In genomic region chr4:1748465-1748995, GRCh38 we compare ENCODE assay signal across 8 cellular contexts. TPM values are rescaled to one million over a fixed set of nuclear protein-coding genes. Genes with fewer than 3 reads are reported as not detected.
DNase-seq lines count a peak whose midpoint lies in the region; ATAC-seq and TF ChIP-seq lines count a peak whose summit lies in the region.

No MANE protein-coding gene starts in this region.

- intact Hi-C loops in colonic mucosa (cut with DNase I) = loop anchor here (5.0 kb wide), 1 partner anchor 149 kb away; no protein-coding TSS in a partner anchor

- H3K36me3 ChIP-seq in colonic mucosa (no peaks in the 10 kb centered on the region), lung (ENCODE audit: control insufficient read depth in 2 of 2, insufficient read depth in 2 of 2, low read length in 2 of 2) (peaks cover 0 to 9% of the 10 kb centered on the region in 2 donors)

- CTCF ChIA-PET in activated CD4-positive, alpha-beta T cell treated with anti-CD3 and anti-CD28 coated beads, Interleukin-2, amount 10 ng/mL, durations not matched to agents 7 days and 5 days (lab: Charles Lee) = interaction anchor here (0.7 to 2.1 kb wide), 12 partner anchors 10 to 697 kb away, joined by 3 to 10 read pairs (median 4); partner anchors contain the start of gene FGFR3

- 2 to 3% methylated on average over 25 to 29 of the region's 29 CpGs for WGBS in lung, 2 donors

- POLR2A ChIA-PET in activated CD4-positive, alpha-beta T cell treated with anti-CD3 and anti-CD28 coated beads, Interleukin-2, amount 10 ng/mL, durations not matched to agents 7 days and 5 days (lab: Charles Lee) = no interaction called here

- H3K27ac ChIP-seq in colonic mucosa (no peak overlapping the region), lung (ENCODE audit: low read depth in 1 of 2, low read length in 1 of 2) (no peak overlapping the region)

- H3K27me3 Mint-ChIP-seq in activated CD4-positive, alpha-beta T cell treated with anti-CD3 and anti-CD28 coated beads, Interleukin-2, amount 10 ng/mL, durations not matched to agents 7 days and 5 days = no peaks in the 10 kb centered on the region

- peak; percentile 84 for TF ChIP-seq CTCF in colonic mucosa (IDR thresholded peaks at IDR 0.05)
- TF ChIP-seq CTCF in lung (IDR thresholded peaks at IDR 0.05; ENCODE audit: control extremely low read depth, extremely low read depth) = peak; percentile 61

- DNase-seq in AML-193 (lab: John Stamatoyannopoulos, UW) = peak; percentile 41 to 53
- DNase-seq in H4 (ENCODE audit: low spot score) = peak; percentile 70
- DNase-seq in NCI-H524 treated with DMSO at 0.1 percent for 48 hours (lab: John Stamatoyannopoulos, UW) = peak; percentile 28
- peak; percentile 85 for DNase-seq in activated CD4-positive, alpha-beta T cell treated with anti-CD3 and anti-CD28 coated beads, Interleukin-2, amount 10 ng/mL, durations not matched to agents 7 days and 5 days
- DNase-seq in colonic mucosa = peak; percentile 79
- peak; percentile 73 for DNase-seq in lung (ENCODE audit: low spot score)
- peak; percentile 72 to 77 for DNase-seq in stimulated activated CD8-positive, alpha-beta memory T cell treated with anti-CD3 and anti-CD28 coated beads, Interleukin-15, amount 100 ng/mL, for 48 hours (ENCODE audit: low read depth in 2 of 2)

- no peak overlapping the region for H3K9ac ChIP-seq in colonic mucosa (ENCODE audit: low read depth in 2 of 2, low read length in 2 of 2)

- peaks cover 6% of the 10 kb centered on the region for H3K36me3 Mint-ChIP-seq in activated CD4-positive, alpha-beta T cell treated with anti-CD3 and anti-CD28 coated beads, Interleukin-2, amount 10 ng/mL, durations not matched to agents 7 days and 5 days (ENCODE audit: low read depth)

- no peak overlapping the region for H3K4me3 Mint-ChIP-seq in activated CD4-positive, alpha-beta T cell treated with anti-CD3 and anti-CD28 coated beads, Interleukin-2, amount 10 ng/mL, durations not matched to agents 7 days and 5 days

- H3K4me3 ChIP-seq in colonic mucosa (no peak overlapping the region), lung (no peak overlapping the region)

- H3K9me3 Mint-ChIP-seq in activated CD4-positive, alpha-beta T cell treated with anti-CD3 and anti-CD28 coated beads, Interleukin-2, amount 10 ng/mL, durations not matched to agents 7 days and 5 days = no peaks in the 10 kb centered on the region

- peaks cover 3% of the 10 kb centered on the region for H3K4me1 Mint-ChIP-seq in activated CD4-positive, alpha-beta T cell treated with anti-CD3 and anti-CD28 coated beads, Interleukin-2, amount 10 ng/mL, durations not matched to agents 7 days and 5 days

- H3K9me3 ChIP-seq in colonic mucosa (no peaks in the 10 kb centered on the region), lung (ENCODE audit: control insufficient read depth in 2 of 2, insufficient read depth in 1 of 2, low read length in 1 of 2) (no peaks in the 10 kb centered on the region)

- H3K4me1 ChIP-seq in colonic mucosa (peaks cover 13% of the 10 kb centered on the region), lung (ENCODE audit: control insufficient read depth in 2 of 2, insufficient read depth in 2 of 2, low read length in 2 of 2) (peaks cover 0 to 11% of the 10 kb centered on the region in 2 donors)

- H3K27me3 ChIP-seq in colonic mucosa (no peaks in the 10 kb centered on the region), lung (ENCODE audit: control insufficient read depth, insufficient read depth) (no peaks in the 10 kb centered on the region)

- ATAC-seq in lung (ENCODE audit: insufficient read depth, low FRiP score) (peak; percentile 42), HG03097 (IDR thresholded peaks at IDR 0.05; ENCODE audit: low FRiP score, unreplicated experiment) (no peak)

- no peak overlapping the region for H3K27ac Mint-ChIP-seq in activated CD4-positive, alpha-beta T cell treated with anti-CD3 and anti-CD28 coated beads, Interleukin-2, amount 10 ng/mL, durations not matched to agents 7 days and 5 days

RNA-seq across cellular contexts. Expression of gene TACC3, which starts 27.2 kb away (rescaled TPM):
- 22.3 and 22.6 TPM in 2 replicates for total RNA-seq in H4 (2014; rRNA removed; shearing (Covaris generic))
- 100 to 1,000 TPM; 301 to 305 TPM for total RNA-seq in activated CD4-positive, alpha-beta T cell treated with anti-CD3 and anti-CD28 coated beads, Interleukin-2, amount 10 ng/mL, durations not matched to agents 7 days and 5 days
- total RNA-seq in colonic mucosa = 10 to 100 TPM; 20.6 to 99.7 TPM
- total RNA-seq in lung = 10 to 100 TPM; 13.8 to 18.7 TPM
- 10 to 100 TPM; 18.3 to 22.1 TPM for polyA plus RNA-seq in lung

RNA-seq across cellular contexts. Expression of gene TMEM129, which starts 27.4 kb away (rescaled TPM):
- total RNA-seq in H4 (2014; rRNA removed; shearing (Covaris generic)) = 18.4 and 30.7 TPM in 2 replicates
- total RNA-seq in activated CD4-positive, alpha-beta T cell treated with anti-CD3 and anti-CD28 coated beads, Interleukin-2, amount 10 ng/mL, durations not matched to agents 7 days and 5 days = 10 to 100 TPM; 20.9 to 22.3 TPM
- total RNA-seq in colonic mucosa (10 to 100 TPM; 37.9 to 53.2 TPM), lung (10 to 100 TPM; 16.6 to 45.2 TPM)
- polyA plus RNA-seq in lung = 10 to 100 TPM; 36.9 to 38.7 TPM

RNA-seq across cellular contexts. Expression of gene SLBP, which starts 36.4 kb away (rescaled TPM):
- 165 and 185 TPM in 2 replicates for total RNA-seq in H4 (2014; rRNA removed; shearing (Covaris generic))
- 100 to 1,000 TPM; 116 to 137 TPM for total RNA-seq in activated CD4-positive, alpha-beta T cell treated with anti-CD3 and anti-CD28 coated beads, Interleukin-2, amount 10 ng/mL, durations not matched to agents 7 days and 5 days
- total RNA-seq in colonic mucosa (10 to 100 TPM; 30.1 to 56.9 TPM), lung (10 to 100 TPM; 34.9 to 43.2 TPM)
- polyA plus RNA-seq in lung = 10 to 100 TPM; 34.9 to 35.0 TPM

RNA-seq across cellular contexts. Expression of gene FGFR3, which starts 44.6 kb away (rescaled TPM):
- total RNA-seq in H4 (2014; rRNA removed; shearing (Covaris generic)) = 1.7 and 2.1 TPM in 2 replicates
- under 1 TPM; 0.25 to 0.27 TPM for total RNA-seq in activated CD4-positive, alpha-beta T cell treated with anti-CD3 and anti-CD28 coated beads, Interleukin-2, amount 10 ng/mL, durations not matched to agents 7 days and 5 days
- total RNA-seq in colonic mucosa = 10 to 100 TPM; 32.3 to 52.9 TPM
- 10 to 100 TPM; 24.8 to 99.3 TPM for total RNA-seq in lung
- 10 to 100 TPM in 1 of 2 donors, 1 to 10 TPM in 1; 8.1 to 20.0 TPM for polyA plus RNA-seq in lung

Comparison
In these comparisons a context has a peak if more than half of its experiments do, and no peak if none do; other contexts are left out.
1. DNase-seq: peak in every context shown above with its lines; median percentile 85 in activated CD4-positive, alpha-beta T cell treated with anti-CD3 and anti-CD28 coated beads, Interleukin-2, amount 10 ng/mL, durations not matched to agents 7 days and 5 days; 79 in colonic mucosa; 74 in stimulated activated CD8-positive, alpha-beta memory T cell treated with anti-CD3 and anti-CD28 coated beads, Interleukin-15, amount 100 ng/mL, for 48 hours; 73 in lung; 70 in H4; 47 in AML-193; 28 in NCI-H524 treated with DMSO at 0.1 percent for 48 hours.